Comparison of ENCODE assay signal across 1 cellular context in the genomic region with DNA sequence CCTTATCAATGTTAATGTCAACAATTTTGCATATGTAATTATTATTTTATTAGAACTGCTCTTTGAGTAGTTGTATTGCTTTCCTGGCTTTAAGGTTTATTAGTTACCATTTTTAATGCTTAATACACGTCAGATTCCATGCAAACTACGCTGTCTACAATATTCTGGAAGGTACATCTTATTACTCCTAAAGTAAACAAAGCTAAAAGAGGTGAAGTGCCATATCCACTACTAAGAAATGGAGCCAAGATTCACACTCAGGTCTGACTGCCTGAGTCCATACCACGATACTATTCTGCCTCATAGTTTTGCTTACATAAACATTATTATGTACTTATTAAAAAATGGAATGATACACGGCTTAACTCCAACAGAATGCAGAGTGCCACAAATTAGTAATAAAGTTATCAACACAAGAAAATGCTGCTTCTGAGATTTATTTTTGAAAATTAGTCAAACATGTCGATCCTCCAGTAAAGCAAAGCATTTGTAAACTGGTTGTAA.
TF ChIP-seq lines count a peak whose summit lies in the region.

No MANE protein-coding gene starts in this region.

TF ChIP-seq in HCT116, 20 proteins besides CTCF, POLR2A, EP300 and RAD21 (continued from another document):
- TF ChIP-seq CBX3 (IDR thresholded peaks at IDR 0.05; ENCODE audit: low read depth) (no peak), YY1 (IDR thresholded peaks at IDR 0.05; ENCODE audit: extremely low read depth, insufficient replicate concordance, low read depth, low read length) (no peak), SRF (IDR thresholded peaks at IDR 0.05; ENCODE audit: low read depth) (no peak)
- TF ChIP-seq, protein P1, sequence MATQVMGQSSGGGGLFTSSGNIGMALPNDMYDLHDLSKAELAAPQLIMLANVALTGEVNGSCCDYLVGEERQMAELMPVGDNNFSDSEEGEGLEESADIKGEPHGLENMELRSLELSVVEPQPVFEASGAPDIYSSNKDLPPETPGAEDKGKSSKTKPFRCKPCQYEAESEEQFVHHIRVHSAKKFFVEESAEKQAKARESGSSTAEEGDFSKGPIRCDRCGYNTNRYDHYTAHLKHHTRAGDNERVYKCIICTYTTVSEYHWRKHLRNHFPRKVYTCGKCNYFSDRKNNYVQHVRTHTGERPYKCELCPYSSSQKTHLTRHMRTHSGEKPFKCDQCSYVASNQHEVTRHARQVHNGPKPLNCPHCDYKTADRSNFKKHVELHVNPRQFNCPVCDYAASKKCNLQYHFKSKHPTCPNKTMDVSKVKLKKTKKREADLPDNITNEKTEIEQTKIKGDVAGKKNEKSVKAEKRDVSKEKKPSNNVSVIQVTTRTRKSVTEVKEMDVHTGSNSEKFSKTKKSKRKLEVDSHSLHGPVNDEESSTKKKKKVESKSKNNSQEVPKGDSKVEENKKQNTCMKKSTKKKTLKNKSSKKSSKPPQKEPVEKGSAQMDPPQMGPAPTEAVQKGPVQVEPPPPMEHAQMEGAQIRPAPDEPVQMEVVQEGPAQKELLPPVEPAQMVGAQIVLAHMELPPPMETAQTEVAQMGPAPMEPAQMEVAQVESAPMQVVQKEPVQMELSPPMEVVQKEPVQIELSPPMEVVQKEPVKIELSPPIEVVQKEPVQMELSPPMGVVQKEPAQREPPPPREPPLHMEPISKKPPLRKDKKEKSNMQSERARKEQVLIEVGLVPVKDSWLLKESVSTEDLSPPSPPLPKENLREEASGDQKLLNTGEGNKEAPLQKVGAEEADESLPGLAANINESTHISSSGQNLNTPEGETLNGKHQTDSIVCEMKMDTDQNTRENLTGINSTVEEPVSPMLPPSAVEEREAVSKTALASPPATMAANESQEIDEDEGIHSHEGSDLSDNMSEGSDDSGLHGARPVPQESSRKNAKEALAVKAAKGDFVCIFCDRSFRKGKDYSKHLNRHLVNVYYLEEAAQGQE (IDR thresholded peaks at IDR 0.05; ENCODE audit: low read depth) = no peak
TF ChIP-seq in HCT116: peak in this region for 0.
